ENCODE assay signal across 8 cellular contexts in the genomic region with DNA sequence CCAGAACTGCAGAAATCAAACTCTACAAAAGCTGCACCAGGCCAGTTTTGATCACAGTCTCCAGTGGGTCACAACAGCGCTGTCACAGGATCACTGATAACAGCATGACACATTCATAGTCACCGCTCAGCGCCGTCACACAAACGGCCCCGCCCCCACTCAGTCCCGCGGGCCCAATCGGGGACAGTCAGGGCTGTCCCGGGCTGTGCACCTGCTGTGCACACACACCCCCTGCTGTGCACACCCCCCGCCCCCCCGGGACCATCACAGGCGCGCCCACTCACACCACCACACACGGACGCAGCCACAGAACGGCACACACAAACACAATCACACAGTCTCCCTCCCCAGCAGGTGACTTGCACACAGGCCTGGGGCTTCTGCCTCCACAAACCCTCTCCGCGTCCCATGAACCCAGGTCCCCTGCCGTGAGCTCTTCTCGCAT. TPM values are rescaled to one million over a fixed set of nuclear protein-coding genes. Genes with fewer than 3 reads are reported as not detected.
DNase-seq lines count a peak whose midpoint lies in the region; ATAC-seq, FAIRE-seq and TF ChIP-seq lines count a peak whose summit lies in the region.

No MANE protein-coding gene starts in this region.

- no peak overlapping the region for H3K27ac ChIP-seq in H1 (ENCODE audit: low read depth, low read length)

- no peak for TF ChIP-seq RAD21 in H1 (IDR thresholded peaks at IDR 0.05 in 1 of 2, conservative IDR thresholded peaks at IDR 0.05 in 1 of 2; ENCODE audit: low read depth in 2 of 2, low read length in 2 of 2)

- peak; percentile 15 for DNase-seq in HCEC 1CT
- DNase-seq in NCI-H2107 treated with DMSO at 0.1 percent for 48 hours (lab: John Stamatoyannopoulos, UW; ENCODE audit: unreplicated experiment), result peak; percentile 30
- DNase-seq in activated CD8-positive, alpha-beta memory T cell treated with anti-CD3 and anti-CD28 coated beads for 1 hour (ENCODE audit: extremely low read depth in 1 of 2, low read depth in 1 of 2), result peak; percentile 70 to 77
- no peak for DNase-seq in H1 (ENCODE audit: low read depth in 1 of 2, low spot score in 2 of 2)
- DNase-seq in middle frontal gyrus (ENCODE audit: extremely low spot score, low spot score), result peak; percentile 18
- peak; percentile 69 to 82 for DNase-seq in stimulated activated CD8-positive, alpha-beta memory T cell treated with anti-CD3 and anti-CD28 coated beads, Interleukin-2, amount 100 ng/mL, for 48 hours (ENCODE audit: low read depth in 2 of 2)

- peak overlapping the region; percentile 62 for H4K5ac ChIP-seq in H1 (ENCODE audit: insufficient read length, low read depth, low read length)

- peak overlapping the region; percentile 91 for H2AFZ ChIP-seq in H1 (ENCODE audit: low read length)

- no peak for TF ChIP-seq CTCF in H1 (IDR thresholded peaks at IDR 0.05; ENCODE audit: control extremely low read depth in 1 of 3, insufficient read depth in 1 of 3, low read depth in 1 of 3, low read length in 3 of 3)

- H3K4me2 ChIP-seq in H1 (ENCODE audit: insufficient read depth in 1 of 2, low read depth in 2 of 2, low read length in 2 of 2), result peak overlapping the region; percentile 86 to 99

- H3K9ac ChIP-seq in ES-I3 (ENCODE audit: low read depth, low read length) (peak overlapping the region; percentile 96), H1 (replicated peaks in 1 of 4; ENCODE audit: extremely low read depth in 1 of 4, low read depth in 3 of 4, low read length in 3 of 4) (peak overlapping the region in 3 of 4 experiments; percentile 20 to 36 (median 25); a peak in 3 of 7 replicates)

- 0 out of 2 replicates have a peak overlapping the region, but pooled peaks have one; percentile 29 for H2BK15ac ChIP-seq in H1 (ENCODE audit: low read length)

- POLR2A ChIA-PET in H1 (lab: Charles Lee; ENCODE audit: partially characterized antibody), result interaction anchor here (0.5 to 1.5 kb wide), 8 partner anchors 10 to 1877 kb away, joined by 3 to 8 read pairs (median 4); a partner anchor contains a TSS

- no peak overlapping the region; the same call in 1 of the 2 replicates for H3K18ac ChIP-seq in H1 (ENCODE audit: extremely low read depth, low read length)

- peaks cover 12% of the 10 kb centered on the region; the same call in 1 of the 2 replicates for H3K23me2 ChIP-seq in H1 (ENCODE audit: low read depth, low read length)

- FAIRE-seq in H1 (lab: Jason Lieb, UNC), result no peak

- H2BK120ac ChIP-seq in H1 (replicated peaks; ENCODE audit: low read depth, low read length), result no peak overlapping the region

- H3K23ac ChIP-seq in H1 (ENCODE audit: insufficient read length), result no peak overlapping the region

- no peak overlapping the region for H2BK12ac ChIP-seq in H1 (ENCODE audit: low read depth, low read length)

- WGBS in H1 (ENCODE audit: extremely low coverage in 1 of 2, insufficient coverage in 1 of 2, insufficient read length in 1 of 2, insufficient replicate concordance in 2 of 2, low coverage in 1 of 2, low lambda C conversion rate in 2 of 2, missing lambda C conversion rate in 1 of 2), 2 experiments, result 3% methylated on average over 9 of the region's 21 CpGs; no CpG with 5 or more reads in 1 of the 2 experiments

- peaks cover 0 to 13% (median 5%) of the 10 kb centered on the region in 4 experiments; a peak in 4 of 7 replicates for H3K27me3 ChIP-seq in H1 (replicated peaks in 1 of 4; ENCODE audit: control insufficient read depth in 3 of 4, extremely low read depth in 1 of 4, insufficient read depth in 3 of 4, low read length in 3 of 4)

- no peak overlapping the region for H2BK20ac ChIP-seq in H1 (ENCODE audit: low read length)

- no peaks in the 10 kb centered on the region for H3K4me1 ChIP-seq in ES-I3 (ENCODE audit: insufficient read depth, low read length)
- H3K4me1 ChIP-seq in H1 (replicated peaks in 1 of 4; ENCODE audit: control insufficient read depth in 3 of 4, insufficient read depth in 4 of 4, low read length in 3 of 4), result no peaks in the 10 kb centered on the region; a peak in 1 of 7 replicates

- H3K14ac ChIP-seq in H1 (ENCODE audit: insufficient read length), result no peak overlapping the region

- no peak overlapping the region for H2BK5ac ChIP-seq in H1 (ENCODE audit: low read depth, low read length)

- H3K36me3 ChIP-seq in ES-I3 (ENCODE audit: insufficient read depth, low read length) (peaks cover 3% of the 10 kb centered on the region), H1 (ENCODE audit: control insufficient read depth in 2 of 4, insufficient read depth in 4 of 4, low read length in 3 of 4) (0 out of 8 replicates have a peak, but pooled peaks cover 0 to 2% (median 0%) of the 10 kb centered on the region in 4 experiments)

- peaks cover 0 to 1% of the 10 kb centered on the region in 2 experiments for H4K20me1 ChIP-seq in H1 (replicated peaks in 1 of 2; ENCODE audit: control insufficient read depth in 1 of 2, insufficient read depth in 2 of 2, low read length in 2 of 2)

- CTCF ChIA-PET in H1 (lab: Charles Lee; ENCODE audit: partially characterized antibody), result no interaction called here

- H3K79me2 ChIP-seq in H1 (ENCODE audit: control insufficient read depth in 1 of 2, insufficient read depth in 2 of 2, low read length in 2 of 2), result no peaks in the 10 kb centered on the region

- no peak for TF ChIP-seq EP300 in H1 (IDR thresholded peaks at IDR 0.05; ENCODE audit: borderline replicate concordance in 1 of 2, low read depth in 2 of 2, low read length in 2 of 2)

- H3K9me3 ChIP-seq in ES-I3 (ENCODE audit: control insufficient read depth, insufficient read depth, low read length), result no peaks in the 10 kb centered on the region
- H3K9me3 ChIP-seq in H1 (ENCODE audit: insufficient read depth in 2 of 2, low read depth in 1 of 2, low read length in 1 of 2), result no peaks in the 10 kb centered on the region

- peak overlapping the region; percentile 83 to 87 (median 84) for H3K4me3 ChIP-seq in H1 (ENCODE audit: extremely low read depth in 1 of 4, insufficient read depth in 2 of 4, low read depth in 3 of 4, low read length in 4 of 4)

- ATAC-seq in GM18873 (IDR thresholded peaks at IDR 0.05; ENCODE audit: low FRiP score, unreplicated experiment), result no peak

- H3K56ac ChIP-seq in H1 (replicated peaks; ENCODE audit: insufficient read length, low read depth, low read length), result no peak overlapping the region

- H4K91ac ChIP-seq in H1 (replicated peaks; ENCODE audit: insufficient read length, low read length), result peak overlapping the region; percentile 73

- TF ChIP-seq POLR2A in H1 (IDR thresholded peaks at IDR 0.05; ENCODE audit: control extremely low read depth in 1 of 2, low read depth in 2 of 2, low read length in 2 of 2), result no peak

- 0 out of 2 replicates have a peak overlapping the region, but pooled peaks have one; percentile 91 for H4K8ac ChIP-seq in H1 (ENCODE audit: extremely low read depth, insufficient read depth, low read length)

- H3K79me1 ChIP-seq in H1 (ENCODE audit: low read depth, low read length), result no peaks in the 10 kb centered on the region

- H2AK5ac ChIP-seq in H1 (ENCODE audit: low read depth, low read length), result no peak overlapping the region

- H3K4ac ChIP-seq in H1 (replicated peaks; ENCODE audit: insufficient read length, low read depth, low read length), result peak overlapping the region; percentile 91

TF ChIP-seq in H1, 55 proteins besides CTCF, POLR2A, EP300 and RAD21:
- TF ChIP-seq GTF2F1 (IDR thresholded peaks at IDR 0.05; ENCODE audit: borderline replicate concordance, low read depth, low read length), result no peak

RNA-seq across cellular contexts. Expression of a gene that starts 0.4 kb away (rescaled TPM):
- 4.2 and 6.3 TPM in 2 replicates for total RNA-seq in H1 (2021; fragmentation: NEBNext Ultra II Directional; extraction: Animal tissue kit (Norgen Biotek cat#: 25700))
- 1.7 and 1.9 TPM in 2 replicates for polyA plus RNA-seq in H1 (2011; rRNA removed)
- 1.8 TPM for polyA plus RNA-seq in H1 (2011; cell fraction: cytosol; rRNA removed)
- polyA plus RNA-seq in H1 (2011; cell fraction: nucleus; rRNA removed), result 2.7 TPM
- polyA plus RNA-seq in H1 (2012, experiment 1 of 2), result 3.2 to 3.6 TPM (median 3.3 TPM) in 4 replicates
- 0.09 TPM for polyA plus RNA-seq in H1 (2012, experiment 2 of 2)
- polyA plus RNA-seq in H1 (2013, experiment 1 of 2), result 3.5 TPM
- polyA plus RNA-seq in H1 (2013, experiment 2 of 2), result 3.5 TPM
- polyA minus RNA-seq in H1 (2011; rRNA and poly(A)+ RNA removed), result 4.8 and 6.0 TPM in 2 replicates
- polyA minus RNA-seq in H1 (2011; cell fraction: cytosol; rRNA and poly(A)+ RNA removed), result 2.3 TPM
- polyA minus RNA-seq in H1 (2011; cell fraction: nucleus; rRNA and poly(A)+ RNA removed), result 10.0 TPM

RNA-seq across cellular contexts. Expression of a gene that starts 31.6 kb away (rescaled TPM):
- total RNA-seq in H1 (2021; fragmentation: NEBNext Ultra II Directional; extraction: Animal tissue kit (Norgen Biotek cat#: 25700)), result 12.4 and 14.1 TPM in 2 replicates
- 8.0 and 8.4 TPM in 2 replicates for polyA plus RNA-seq in H1 (2011; rRNA removed)
- polyA plus RNA-seq in H1 (2011; cell fraction: cytosol; rRNA removed), result 8.7 TPM
- polyA plus RNA-seq in H1 (2011; cell fraction: nucleus; rRNA removed), result 8.9 TPM
- 4.3 to 8.0 TPM (median 5.9 TPM) in 4 replicates for polyA plus RNA-seq in H1 (2012, experiment 1 of 2)
- 0.68 TPM for polyA plus RNA-seq in H1 (2012, experiment 2 of 2)
- polyA plus RNA-seq in H1 (2013, experiment 1 of 2), result 7.6 TPM
- 6.6 TPM for polyA plus RNA-seq in H1 (2013, experiment 2 of 2)
- polyA minus RNA-seq in H1 (2011; rRNA and poly(A)+ RNA removed), result 7.3 and 11.3 TPM in 2 replicates
- 9.8 TPM for polyA minus RNA-seq in H1 (2011; cell fraction: cytosol; rRNA and poly(A)+ RNA removed)
- 11.7 TPM for polyA minus RNA-seq in H1 (2011; cell fraction: nucleus; rRNA and poly(A)+ RNA removed)

Comparison
In these comparisons a context has a peak if more than half of its experiments do, and no peak if none do; other contexts are left out.
1. DNase-seq: peak in HCEC 1CT (single experiment), NCI-H2107 treated with DMSO at 0.1 percent for 48 hours (single experiment), activated CD8-positive, alpha-beta memory T cell treated with anti-CD3 and anti-CD28 coated beads for 1 hour (2 of 2), middle frontal gyrus (single experiment) and stimulated activated CD8-positive, alpha-beta memory T cell treated with anti-CD3 and anti-CD28 coated beads, Interleukin-2, amount 100 ng/mL, for 48 hours (2 of 2); none in H1 (0 of 2).